Comparison of ENCODE assay signal across 19 cellular contexts in the genomic region with DNA sequence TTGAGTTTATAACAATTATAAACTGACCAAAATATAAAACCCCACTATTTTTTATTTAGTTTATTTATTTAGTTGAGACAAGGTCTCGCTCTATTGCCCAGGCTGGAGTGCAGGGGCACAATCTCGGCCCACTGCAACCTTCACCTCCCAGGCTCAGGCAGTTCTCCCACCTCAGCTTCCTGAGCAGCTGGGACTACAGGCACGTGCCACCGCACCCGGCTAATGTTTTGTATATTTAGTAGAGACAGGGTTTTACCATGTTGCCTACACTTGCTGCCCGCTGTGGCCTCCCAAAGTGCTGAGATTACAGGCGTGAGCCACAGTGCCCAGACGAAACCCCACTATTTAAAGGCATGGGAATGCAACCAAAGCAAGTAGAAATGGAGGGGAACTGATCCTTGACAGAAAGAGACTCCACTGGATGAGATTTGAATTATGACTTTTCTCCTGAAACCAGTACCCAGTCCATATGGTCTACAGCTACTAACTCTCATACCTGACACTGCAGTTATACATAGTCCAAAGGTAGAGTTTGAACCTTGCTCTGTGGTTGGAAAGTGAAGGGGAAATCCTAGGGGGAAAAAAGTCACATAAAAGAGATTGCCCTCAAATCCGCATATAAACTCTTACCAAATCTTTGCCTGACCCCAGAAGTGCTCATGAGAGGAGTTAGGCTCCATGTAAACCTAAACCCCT.
"Had no signal": no experiment of that assay in that cellular context is flagged by ENCODE, and none has a peak within 500 bp of the region (broad histone marks: within the 10 kb centered on the region; RNA-seq: fewer than 3 reads in every experiment).

No MANE protein-coding gene starts in this region.

- H3K4me3 ChIP-seq: ascending aorta, heart left ventricle, left lung, suprapubic skin, transverse colon, vagina had no signal

- H3K4me3 Mint-ChIP-seq: activated CD4-positive, alpha-beta T cell treated with anti-CD3 and anti-CD28 coated beads, Interleukin-2, amount 10 ng/mL, durations not matched to agents 7 days and 5 days had no signal

- H3K9me3 ChIP-seq: vagina had no signal

- ATAC-seq: left lung, SK-N-SH treated with all-trans-retinoic acid at 6 μM for 48 hours had no signal

- FAIRE-seq: endometrium, frontal cortex, kidney had no signal

- H3K27ac ChIP-seq: ascending aorta, left lung, suprapubic skin, transverse colon, vagina had no signal

- H3K4me1 ChIP-seq: ascending aorta, transverse colon, vagina had no signal

- H3K36me3 ChIP-seq: ascending aorta, heart left ventricle, left lung, suprapubic skin, transverse colon, vagina had no signal

- H3K27me3 ChIP-seq: ascending aorta, heart left ventricle, left lung, suprapubic skin, transverse colon, vagina had no signal

- H3K27me3 Mint-ChIP-seq: activated CD4-positive, alpha-beta T cell treated with anti-CD3 and anti-CD28 coated beads, Interleukin-2, amount 10 ng/mL, durations not matched to agents 7 days and 5 days had no signal

- DNase-seq: activated CD4-positive, alpha-beta T cell treated with anti-CD3 and anti-CD28 coated beads, Interleukin-2, amount 10 ng/mL, durations not matched to agents 7 days and 5 days; activated gamma-delta T cell treated with Interleukin-2 at 50 U/mL for 16 hours; activated T-cell treated with anti-CD3 and anti-CD28 coated beads for 4 hours; cortex of kidney; heart left ventricle; kidney; left lung; mammary epithelial cell; midbrain; stimulated activated naive CD4-positive, alpha-beta T cell; T-helper 1 cell; T1000; transverse colon had no signal

- H3K27ac Mint-ChIP-seq: activated CD4-positive, alpha-beta T cell treated with anti-CD3 and anti-CD28 coated beads, Interleukin-2, amount 10 ng/mL, durations not matched to agents 7 days and 5 days had no signal
